In genomic region chr2:3958969-3959368, GRCh38 we compare ENCODE assay signal across 2 cellular contexts.
A peak's percentile ranks its signal among the peaks of the same experiment; 100 is the strongest.
TF ChIP-seq lines count a peak whose summit lies in the region.

No MANE protein-coding gene starts in this region.

TF ChIP-seq in GM23338, 12 proteins besides CTCF, POLR2A, EP300 and RAD21:
- TF ChIP-seq NANOG (IDR thresholded peaks at IDR 0.05; ENCODE audit: borderline replicate concordance) (no peak), ZNF331 (CRISPR knock-in tag; IDR thresholded peaks at IDR 0.05; ENCODE audit: low read depth) (no peak), JUNB (IDR thresholded peaks at IDR 0.05; ENCODE audit: unreplicated experiment) (no peak), STAT1 (IDR thresholded peaks at IDR 0.05; ENCODE audit: unreplicated experiment) (no peak), EZH2phosphoT487 (IDR thresholded peaks at IDR 0.05; ENCODE audit: unreplicated experiment) (no peak), POLR2AphosphoS5 (IDR thresholded peaks at IDR 0.05; ENCODE audit: low read depth) (no peak), EZH2 (IDR thresholded peaks at IDR 0.05; ENCODE audit: low read depth, unreplicated experiment) (no peak)
- TF ChIP-seq, protein P1, sequence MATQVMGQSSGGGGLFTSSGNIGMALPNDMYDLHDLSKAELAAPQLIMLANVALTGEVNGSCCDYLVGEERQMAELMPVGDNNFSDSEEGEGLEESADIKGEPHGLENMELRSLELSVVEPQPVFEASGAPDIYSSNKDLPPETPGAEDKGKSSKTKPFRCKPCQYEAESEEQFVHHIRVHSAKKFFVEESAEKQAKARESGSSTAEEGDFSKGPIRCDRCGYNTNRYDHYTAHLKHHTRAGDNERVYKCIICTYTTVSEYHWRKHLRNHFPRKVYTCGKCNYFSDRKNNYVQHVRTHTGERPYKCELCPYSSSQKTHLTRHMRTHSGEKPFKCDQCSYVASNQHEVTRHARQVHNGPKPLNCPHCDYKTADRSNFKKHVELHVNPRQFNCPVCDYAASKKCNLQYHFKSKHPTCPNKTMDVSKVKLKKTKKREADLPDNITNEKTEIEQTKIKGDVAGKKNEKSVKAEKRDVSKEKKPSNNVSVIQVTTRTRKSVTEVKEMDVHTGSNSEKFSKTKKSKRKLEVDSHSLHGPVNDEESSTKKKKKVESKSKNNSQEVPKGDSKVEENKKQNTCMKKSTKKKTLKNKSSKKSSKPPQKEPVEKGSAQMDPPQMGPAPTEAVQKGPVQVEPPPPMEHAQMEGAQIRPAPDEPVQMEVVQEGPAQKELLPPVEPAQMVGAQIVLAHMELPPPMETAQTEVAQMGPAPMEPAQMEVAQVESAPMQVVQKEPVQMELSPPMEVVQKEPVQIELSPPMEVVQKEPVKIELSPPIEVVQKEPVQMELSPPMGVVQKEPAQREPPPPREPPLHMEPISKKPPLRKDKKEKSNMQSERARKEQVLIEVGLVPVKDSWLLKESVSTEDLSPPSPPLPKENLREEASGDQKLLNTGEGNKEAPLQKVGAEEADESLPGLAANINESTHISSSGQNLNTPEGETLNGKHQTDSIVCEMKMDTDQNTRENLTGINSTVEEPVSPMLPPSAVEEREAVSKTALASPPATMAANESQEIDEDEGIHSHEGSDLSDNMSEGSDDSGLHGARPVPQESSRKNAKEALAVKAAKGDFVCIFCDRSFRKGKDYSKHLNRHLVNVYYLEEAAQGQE (IDR thresholded peaks at IDR 0.05; ENCODE audit: unreplicated experiment) = no peak
- TF ChIP-seq, protein P2, sequence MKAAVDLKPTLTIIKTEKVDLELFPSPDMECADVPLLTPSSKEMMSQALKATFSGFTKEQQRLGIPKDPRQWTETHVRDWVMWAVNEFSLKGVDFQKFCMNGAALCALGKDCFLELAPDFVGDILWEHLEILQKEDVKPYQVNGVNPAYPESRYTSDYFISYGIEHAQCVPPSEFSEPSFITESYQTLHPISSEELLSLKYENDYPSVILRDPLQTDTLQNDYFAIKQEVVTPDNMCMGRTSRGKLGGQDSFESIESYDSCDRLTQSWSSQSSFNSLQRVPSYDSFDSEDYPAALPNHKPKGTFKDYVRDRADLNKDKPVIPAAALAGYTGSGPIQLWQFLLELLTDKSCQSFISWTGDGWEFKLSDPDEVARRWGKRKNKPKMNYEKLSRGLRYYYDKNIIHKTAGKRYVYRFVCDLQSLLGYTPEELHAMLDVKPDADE (IDR thresholded peaks at IDR 0.05) = no peak

TF ChIP-seq in H1, 55 proteins besides CTCF, POLR2A, EP300 and RAD21:
- TF ChIP-seq NANOG (IDR thresholded peaks at IDR 0.05; ENCODE audit: insufficient read depth, low read depth, low read length, poor library complexity, severe bottlenecking) (no peak), E2F6 (IDR thresholded peaks at IDR 0.05) (peak; percentile 19; the same call in 1 of the 2 replicates)
- TF ChIP-seq, protein P3, sequence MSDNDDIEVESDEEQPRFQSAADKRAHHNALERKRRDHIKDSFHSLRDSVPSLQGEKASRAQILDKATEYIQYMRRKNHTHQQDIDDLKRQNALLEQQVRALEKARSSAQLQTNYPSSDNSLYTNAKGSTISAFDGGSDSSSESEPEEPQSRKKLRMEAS (IDR thresholded peaks at IDR 0.05) = peak; percentile 48; the same call in 1 of the 2 replicates
